Comparison of ENCODE assay signal across 1 cellular context in the genomic region with DNA sequence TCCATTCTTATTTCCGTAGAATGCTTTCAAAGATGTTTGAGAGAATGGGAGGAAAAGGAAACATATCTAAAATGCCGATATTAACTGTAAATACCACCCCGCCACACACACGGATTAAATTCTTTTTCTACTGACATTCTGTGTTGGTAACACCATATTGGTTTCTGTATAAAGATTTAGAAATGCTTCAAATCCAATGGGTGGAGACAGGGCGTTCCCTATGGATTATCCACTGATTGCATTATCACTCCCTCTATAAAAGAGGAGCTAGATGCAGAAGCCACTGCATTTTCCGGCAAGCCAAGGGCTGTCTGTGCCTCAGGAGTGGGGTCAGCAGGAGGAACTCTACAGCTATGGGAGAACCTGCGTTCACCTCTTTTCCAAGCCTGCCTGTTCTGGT. TPM values are rescaled to one million over a fixed set of nuclear protein-coding genes. Genes with fewer than 3 reads are reported as not detected.
"Had no signal": no experiment of that assay in that cellular context is flagged by ENCODE, and none has a peak within 500 bp of the region (broad histone marks: within the 10 kb centered on the region; RNA-seq: fewer than 3 reads in every experiment).

Gene MBD3L2, plus strand, starts transcription at position 301 of the 400 bp plus-strand sequence. Its CDS starts 53 bp downstream, at position 354.

RNA-seq across cellular contexts. Expression of gene MBD3L2, which starts in this region (rescaled TPM):
- total RNA-seq: GM12878 had no signal
- polyA plus RNA-seq: GM12878 had no signal
